Comparison of ENCODE assay signal across 8 cellular contexts in genomic region chr11:133362156-133362555, GRCh38.
"Had no signal": no experiment of that assay in that cellular context is flagged by ENCODE, and none has a peak within 500 bp of the region (broad histone marks: within the 10 kb centered on the region; RNA-seq: fewer than 3 reads in every experiment).

No MANE protein-coding gene starts in this region.

- H3K4me3 ChIP-seq: GM23338, K562 had no signal

- DNase-seq: H9, HCEC 1CT, IMR-90 had no signal

- H2AFZ ChIP-seq: GM23338 had no signal

- FAIRE-seq: H1, H54, HTR-8/SVneo, K562 had no signal

- H3K4me2 ChIP-seq: GM23338 had no signal
